Comparison of ENCODE assay signal across 29 cellular contexts in genomic region chr1:85208488-85208887, GRCh38. TPM values are rescaled to one million over a fixed set of nuclear protein-coding genes. Genes with fewer than 3 reads are reported as not detected.
DNase-seq lines count a peak whose midpoint lies in the region; ATAC-seq, FAIRE-seq and TF ChIP-seq lines count a peak whose summit lies in the region.
"Had no signal": no experiment of that assay in that cellular context is flagged by ENCODE, and none has a peak within 500 bp of the region (broad histone marks: within the 10 kb centered on the region; RNA-seq: fewer than 3 reads in every experiment).

No MANE protein-coding gene starts in this region.

- DNase-seq in MCF 10A (ENCODE audit: unreplicated experiment) (no peak), mammary epithelial cell (no peak), WTC11 (ENCODE audit: low spot score) (no peak), H1 (ENCODE audit: low read depth in 1 of 2, low spot score in 2 of 2) (no peak), caudate nucleus (lab: John Stamatoyannopoulos, UW) (no peak), hypothalamus (lab: John Stamatoyannopoulos, UW) (no peak), gastrocnemius medialis (no peak)
- DNase-seq: 8988T; ACHN; BE2C; C1 segment of cervical spinal cord; CD4-positive, alpha-beta memory T cell; CD4-positive, CD25-positive, alpha-beta regulatory T cell; CD8-positive, alpha-beta memory T cell; COR-L47; DMS 273 treated with DMSO at 0.1 percent for 48 hours; DMS153; DMS53; DMS79; DND-41; EL; GDM1 had no signal

- H3K56ac ChIP-seq in H1 (replicated peaks; ENCODE audit: insufficient read length, low read depth, low read length), result no peak overlapping the region

- H3K4me1 ChIP-seq in mammary epithelial cell (ENCODE audit: insufficient read depth, low read length) (peaks cover 7% of the 10 kb centered on the region), HEK293 (ENCODE audit: control insufficient read depth, insufficient read depth, low read length) (no peaks in the 10 kb centered on the region), H1 (replicated peaks in 1 of 4; ENCODE audit: control insufficient read depth in 3 of 4, insufficient read depth in 4 of 4, low read length in 3 of 4) (no peaks in the 10 kb centered on the region; a peak in 1 of 7 replicates), gastrocnemius medialis (no peaks in the 10 kb centered on the region)
- H3K4me1 ChIP-seq: BE2C, BLaER1 had no signal

- H3K4me2 ChIP-seq in mammary epithelial cell (ENCODE audit: insufficient read depth, low read depth, low read length) (no peak overlapping the region), H1 (ENCODE audit: insufficient read depth in 1 of 2, low read depth in 2 of 2, low read length in 2 of 2) (no peak overlapping the region)
- H3K4me2 ChIP-seq: BLaER1 had no signal

- no peak overlapping the region for H3K9ac ChIP-seq in mammary epithelial cell (ENCODE audit: insufficient read depth, low read length)
- H3K9ac ChIP-seq in H1 (replicated peaks in 1 of 4; ENCODE audit: extremely low read depth in 1 of 4, low read depth in 3 of 4, low read length in 3 of 4), result no peak overlapping the region
- H3K9ac ChIP-seq: BLaER1 had no signal

- H3K27me3 Mint-ChIP-seq in MCF 10A (ENCODE audit: insufficient read depth, unreplicated experiment) (no peaks in the 10 kb centered on the region), WTC11 (ENCODE audit: low read depth) (no peaks in the 10 kb centered on the region)

- no peaks in the 10 kb centered on the region for H3K79me1 ChIP-seq in H1 (ENCODE audit: low read depth, low read length)

- no peak overlapping the region for H2BK12ac ChIP-seq in H1 (ENCODE audit: low read depth, low read length)

- no peak overlapping the region for H2BK20ac ChIP-seq in H1 (ENCODE audit: low read length)

- no peak overlapping the region for H4K5ac ChIP-seq in H1 (ENCODE audit: insufficient read length, low read depth, low read length)

- BruUV-seq in MCF 10A (replicated peaks; lab: Mats Ljungman, UMichigan) (no TSS peak), mammary epithelial cell (replicated peaks; lab: Mats Ljungman, UMichigan) (no TSS peak)

- H2AFZ ChIP-seq in mammary epithelial cell (ENCODE audit: low read depth, low read length) (no peak overlapping the region), H1 (ENCODE audit: low read length) (no peak overlapping the region)

- no peak overlapping the region for H2AK5ac ChIP-seq in H1 (ENCODE audit: low read depth, low read length)

- H4K91ac ChIP-seq in H1 (replicated peaks; ENCODE audit: insufficient read length, low read length), result no peak overlapping the region

- 87% methylated on average over 2 of the region's 2 CpGs for WGBS in mammary epithelial cell (ENCODE audit: low coverage, missing lambda C conversion rate)
- 91% methylated on average over 2 of the region's 2 CpGs; no CpG with 5 or more reads in 1 of the 2 experiments for WGBS in H1 (ENCODE audit: extremely low coverage in 1 of 2, insufficient coverage in 1 of 2, insufficient read length in 1 of 2, insufficient replicate concordance in 2 of 2, low coverage in 1 of 2, low lambda C conversion rate in 2 of 2, missing lambda C conversion rate in 1 of 2), 2 experiments

- no peaks in the 10 kb centered on the region for H3K79me2 ChIP-seq in mammary epithelial cell (ENCODE audit: insufficient read depth, low read length)
- H3K79me2 ChIP-seq in H1 (ENCODE audit: control insufficient read depth in 1 of 2, insufficient read depth in 2 of 2, low read length in 2 of 2), result no peaks in the 10 kb centered on the region

- H3K27me3 ChIP-seq in mammary epithelial cell (ENCODE audit: insufficient read depth, low read length), result no peaks in the 10 kb centered on the region
- H3K27me3 ChIP-seq in H1 (replicated peaks in 1 of 4; ENCODE audit: control insufficient read depth in 3 of 4, extremely low read depth in 1 of 4, insufficient read depth in 3 of 4, low read length in 3 of 4), result no peaks in the 10 kb centered on the region
- H3K27me3 ChIP-seq in gastrocnemius medialis, result no peaks in the 10 kb centered on the region
- H3K27me3 ChIP-seq: BLaER1 had no signal

- FAIRE-seq in H1 (lab: Jason Lieb, UNC), result no peak
- FAIRE-seq: A204.1, GM12878, GM12892, GM18507 had no signal

- no peak for TF ChIP-seq RAD21 in H1 (IDR thresholded peaks at IDR 0.05 in 1 of 2, conservative IDR thresholded peaks at IDR 0.05 in 1 of 2; ENCODE audit: low read depth in 2 of 2, low read length in 2 of 2)

- H4K20me1 ChIP-seq in mammary epithelial cell (ENCODE audit: insufficient read depth, low read length) (no peaks in the 10 kb centered on the region), H1 (replicated peaks in 1 of 2; ENCODE audit: control insufficient read depth in 1 of 2, insufficient read depth in 2 of 2, low read length in 2 of 2) (no peaks in the 10 kb centered on the region)
- H4K20me1 ChIP-seq: BLaER1 had no signal

- H3K4me3 ChIP-seq in mammary epithelial cell (replicated peaks in 1 of 3; ENCODE audit: insufficient read depth in 1 of 3, low read depth in 2 of 3, low read length in 3 of 3) (no peak overlapping the region), HEK293 (ENCODE audit: low read depth, low read length) (no peak overlapping the region), H1 (ENCODE audit: extremely low read depth in 1 of 4, insufficient read depth in 2 of 4, low read depth in 3 of 4, low read length in 4 of 4) (no peak overlapping the region), gastrocnemius medialis (no peak overlapping the region)
- H3K4me3 ChIP-seq: BLaER1, GM12878 had no signal

- no peak overlapping the region for H2BK15ac ChIP-seq in H1 (ENCODE audit: low read length)

- H3K4ac ChIP-seq in H1 (replicated peaks; ENCODE audit: insufficient read length, low read depth, low read length), result no peak overlapping the region

- TF ChIP-seq CTCF in MCF 10A (IDR thresholded peaks at IDR 0.05; ENCODE audit: unreplicated experiment) (no peak), mammary epithelial cell (conservative IDR thresholded peaks at IDR 0.05 in 1 of 2, IDR thresholded peaks at IDR 0.05 in 1 of 2; ENCODE audit: extremely low read depth in 1 of 2, insufficient read depth in 1 of 2, low read depth in 1 of 2, low read length in 2 of 2) (no peak), HEK293 (tag by site-specific recombination; IDR thresholded peaks at IDR 0.05) (no peak), WTC11 (IDR thresholded peaks at IDR 0.05) (no peak), H1 (IDR thresholded peaks at IDR 0.05; ENCODE audit: control extremely low read depth in 1 of 3, insufficient read depth in 1 of 3, low read depth in 1 of 3, low read length in 3 of 3) (no peak), gastrocnemius medialis (IDR thresholded peaks at IDR 0.05 in 4 of 5, conservative IDR thresholded peaks at IDR 0.05 in 1 of 5) (no peak)

- no peaks in the 10 kb centered on the region for H3K36me3 Mint-ChIP-seq in MCF 10A (ENCODE audit: insufficient read depth, unreplicated experiment)
- H3K36me3 Mint-ChIP-seq in WTC11, result no peaks in the 10 kb centered on the region
- H3K36me3 Mint-ChIP-seq: CD14-positive monocyte; CD4-positive, alpha-beta memory T cell; CD4-positive, CD25-positive, alpha-beta regulatory T cell; CD8-positive, alpha-beta memory T cell had no signal

- H3K23me2 ChIP-seq in H1 (ENCODE audit: low read depth, low read length), result no peaks in the 10 kb centered on the region

- dilution Hi-C loops in mammary epithelial cell (cut with HindIII; ENCODE audit: low sequenced_read_pairs), result no loop called here

- H3K23ac ChIP-seq in H1 (ENCODE audit: insufficient read length), result no peak overlapping the region

- no peak overlapping the region for H2BK5ac ChIP-seq in H1 (ENCODE audit: low read depth, low read length)

- H3K27ac Mint-ChIP-seq in MCF 10A (ENCODE audit: low read depth, unreplicated experiment), result peak overlapping the region; percentile 76
- H3K27ac Mint-ChIP-seq in WTC11, result no peak overlapping the region
- H3K27ac Mint-ChIP-seq: CD14-positive monocyte; CD4-positive, alpha-beta memory T cell; CD4-positive, CD25-positive, alpha-beta regulatory T cell; CD8-positive, alpha-beta memory T cell had no signal

- H2BK120ac ChIP-seq in H1 (replicated peaks; ENCODE audit: low read depth, low read length), result no peak overlapping the region

- CTCF ChIA-PET in MCF 10A (lab: Yijun Ruan, JAX), result no interaction called here
- CTCF ChIA-PET in mammary epithelial cell (lab: Charles Lee; ENCODE audit: low non-redundant PET), result no interaction called here
- CTCF ChIA-PET in HEK293 (lab: Yijun Ruan, JAX), result interaction anchor here (0.6 kb wide), 1 partner anchor 50 kb away, joined by 4 read pairs; no protein-coding TSS in a partner anchor
- CTCF ChIA-PET in WTC11 (lab: Charles Lee), result no interaction called here
- CTCF ChIA-PET in H1 (lab: Charles Lee; ENCODE audit: partially characterized antibody), result no interaction called here

- H3K9me3 ChIP-seq in mammary epithelial cell (replicated peaks; ENCODE audit: insufficient read depth, low read length), result no peaks in the 10 kb centered on the region
- no peaks in the 10 kb centered on the region for H3K9me3 ChIP-seq in HEK293 (ENCODE audit: control insufficient read depth, insufficient read depth, low read depth, low read length)
- H3K9me3 ChIP-seq in H1 (ENCODE audit: insufficient read depth in 2 of 2, low read depth in 1 of 2, low read length in 1 of 2), result no peaks in the 10 kb centered on the region
- no peaks in the 10 kb centered on the region for H3K9me3 ChIP-seq in gastrocnemius medialis
- H3K9me3 ChIP-seq: BE2C, BLaER1 had no signal

- intact Hi-C loops in MCF 10A (cut with micrococcal nuclease), result no loop called here
- intact Hi-C loops in mammary epithelial cell (cut with micrococcal nuclease), result no loop called here
- intact Hi-C loops in gastrocnemius medialis (cut with DNase I; ENCODE audit: low total_unique reads), result no loop called here

- no peak overlapping the region for H3K4me3 Mint-ChIP-seq in MCF 10A (ENCODE audit: unreplicated experiment)
- no peak overlapping the region for H3K4me3 Mint-ChIP-seq in WTC11
- H3K4me3 Mint-ChIP-seq: CD14-positive monocyte; CD4-positive, alpha-beta memory T cell; CD4-positive, CD25-positive, alpha-beta regulatory T cell; CD8-positive, alpha-beta memory T cell had no signal

- ATAC-seq in WTC11 (no peak), gastrocnemius medialis (no peak)
- ATAC-seq: GM12878 had no signal

- H3K9me3 Mint-ChIP-seq in MCF 10A (ENCODE audit: unreplicated experiment) (no peaks in the 10 kb centered on the region), WTC11 (no peaks in the 10 kb centered on the region)
- H3K9me3 Mint-ChIP-seq: CD4-positive, alpha-beta memory T cell; CD8-positive, alpha-beta memory T cell had no signal

- no peak for TF ChIP-seq EP300 in H1 (IDR thresholded peaks at IDR 0.05; ENCODE audit: borderline replicate concordance in 1 of 2, low read depth in 2 of 2, low read length in 2 of 2)

- H3K18ac ChIP-seq in H1 (ENCODE audit: extremely low read depth, low read length), result no peak overlapping the region

- H4K8ac ChIP-seq in H1 (ENCODE audit: extremely low read depth, insufficient read depth, low read length), result no peak overlapping the region

- TF ChIP-seq POLR2A in H1 (IDR thresholded peaks at IDR 0.05; ENCODE audit: control extremely low read depth in 1 of 2, low read depth in 2 of 2, low read length in 2 of 2) (no peak), gastrocnemius medialis (IDR thresholded peaks at IDR 0.05) (no peak)

- H3K4me1 Mint-ChIP-seq in MCF 10A (ENCODE audit: insufficient read depth, unreplicated experiment), result peaks cover 8% of the 10 kb centered on the region
- H3K4me1 Mint-ChIP-seq in WTC11, result peaks cover 26% of the 10 kb centered on the region
- H3K4me1 Mint-ChIP-seq: CD4-positive, alpha-beta memory T cell; CD4-positive, CD25-positive, alpha-beta regulatory T cell; CD8-positive, alpha-beta memory T cell had no signal

- POLR2A ChIA-PET in MCF 10A (lab: Yijun Ruan, JAX) (interaction anchor here (0.6 kb wide), 1 partner anchor 13 kb away, joined by 9 read pairs; no protein-coding TSS in a partner anchor), HEK293 (lab: Yijun Ruan, JAX) (no interaction called here), WTC11 (lab: Charles Lee) (no interaction called here), H1 (lab: Charles Lee; ENCODE audit: partially characterized antibody) (no interaction called here)

- H3K36me3 ChIP-seq in mammary epithelial cell (ENCODE audit: insufficient read depth, low read length), result no peaks in the 10 kb centered on the region
- H3K36me3 ChIP-seq in HEK293 (ENCODE audit: control insufficient read depth in 2 of 2, insufficient read depth in 1 of 2, low read length in 2 of 2), result no peaks in the 10 kb centered on the region
- no peaks in the 10 kb centered on the region for H3K36me3 ChIP-seq in H1 (ENCODE audit: control insufficient read depth in 2 of 4, insufficient read depth in 4 of 4, low read length in 3 of 4)
- H3K36me3 ChIP-seq in gastrocnemius medialis, result no peaks in the 10 kb centered on the region
- H3K36me3 ChIP-seq: BE2C, BLaER1 had no signal

- H3K27ac ChIP-seq in mammary epithelial cell (ENCODE audit: insufficient read depth, low read depth, low read length) (no peak overlapping the region), HEK293 (ENCODE audit: extremely low read depth, low read depth, low read length) (no peak overlapping the region), H1 (ENCODE audit: low read depth, low read length) (no peak overlapping the region), caudate nucleus (ENCODE audit: low read depth, low read length) (no peak overlapping the region), gastrocnemius medialis (no peak overlapping the region)
- H3K27ac ChIP-seq: BLaER1 had no signal

- no peak overlapping the region for H3K14ac ChIP-seq in H1 (ENCODE audit: insufficient read length)

- in situ Hi-C loops in mammary epithelial cell (cut with MboI; ENCODE audit: low sequenced_read_pairs in 2 of 2), result no loop called here
- in situ Hi-C loops in gastrocnemius medialis (cut with MboI; ENCODE audit: low sequenced_read_pairs in 4 of 4), result no loop called here

RNA-seq across cellular contexts. Expression of gene SYDE2, which starts 7.7 kb away (rescaled TPM):
- total RNA-seq in MCF 10A (2022) (4.3 and 5.9 TPM in 2 replicates), mammary epithelial cell (10 to 100 TPM in 1 of 2 donors, 1 to 10 TPM in 1; 4.3 to 11.0 TPM), WTC11 (2021) (11.0 to 13.8 TPM (median 11.4 TPM) in 3 replicates), gastrocnemius medialis (1 to 10 TPM; 3.8 to 7.2 (median 4.9) TPM)
- polyA plus RNA-seq in mammary epithelial cell (1.4 TPM), H1 (2011; rRNA removed) (1.6 and 2.1 TPM in 2 replicates)
- polyA minus RNA-seq in mammary epithelial cell, result 6.9 TPM
- total RNA-seq in H1 (2021; fragmentation: NEBNext Ultra II Directional; extraction: Animal tissue kit (Norgen Biotek cat#: 25700)), result 12.7 and 14.6 TPM in 2 replicates
- 2.8 TPM for polyA plus RNA-seq in H1 (2011; cell fraction: cytosol; rRNA removed)
- 2.9 TPM for polyA plus RNA-seq in H1 (2011; cell fraction: nucleus; rRNA removed)
- 1.7 to 3.3 TPM (median 2.5 TPM) in 4 replicates for polyA plus RNA-seq in H1 (2012, experiment 1 of 2)
- 0.25 TPM for polyA plus RNA-seq in H1 (2012, experiment 2 of 2)
- 4.5 TPM for polyA plus RNA-seq in H1 (2013, experiment 1 of 2)
- polyA plus RNA-seq in H1 (2013, experiment 2 of 2), result 4.1 TPM
- polyA minus RNA-seq in H1 (2011; rRNA and poly(A)+ RNA removed), result 13.9 and 15.8 TPM in 2 replicates
- polyA minus RNA-seq in H1 (2011; cell fraction: cytosol; rRNA and poly(A)+ RNA removed), result 8.4 TPM
- 18.5 TPM for polyA minus RNA-seq in H1 (2011; cell fraction: nucleus; rRNA and poly(A)+ RNA removed)
- polyA plus RNA-seq: CD14-positive monocyte had no signal

RNA-seq across cellular contexts. Expression of gene C1orf52, which starts 51.0 kb away (rescaled TPM):
- 29.6 and 31.7 TPM in 2 replicates for total RNA-seq in MCF 10A (2022)
- 10 to 100 TPM; 13.7 to 25.7 TPM for total RNA-seq in mammary epithelial cell
- 15.1 TPM for polyA plus RNA-seq in mammary epithelial cell
- polyA minus RNA-seq in mammary epithelial cell, result 4.8 TPM
- total RNA-seq in WTC11 (2021), result 35.8 to 44.5 TPM (median 40.2 TPM) in 3 replicates
- total RNA-seq in H1 (2021; fragmentation: NEBNext Ultra II Directional; extraction: Animal tissue kit (Norgen Biotek cat#: 25700)), result 39.1 and 39.3 TPM in 2 replicates
- 29.2 and 46.9 TPM in 2 replicates for polyA plus RNA-seq in H1 (2011; rRNA removed)
- 41.8 TPM for polyA plus RNA-seq in H1 (2011; cell fraction: cytosol; rRNA removed)
- polyA plus RNA-seq in H1 (2011; cell fraction: nucleus; rRNA removed), result 75.0 TPM
- 31.4 to 42.3 TPM (median 37.7 TPM) in 4 replicates for polyA plus RNA-seq in H1 (2012, experiment 1 of 2)
- polyA plus RNA-seq in H1 (2012, experiment 2 of 2), result 7.8 TPM
- 31.6 TPM for polyA plus RNA-seq in H1 (2013, experiment 1 of 2)
- 33.4 TPM for polyA plus RNA-seq in H1 (2013, experiment 2 of 2)
- polyA minus RNA-seq in H1 (2011; rRNA and poly(A)+ RNA removed), result 20.1 and 22.6 TPM in 2 replicates
- 23.6 TPM for polyA minus RNA-seq in H1 (2011; cell fraction: cytosol; rRNA and poly(A)+ RNA removed)
- polyA minus RNA-seq in H1 (2011; cell fraction: nucleus; rRNA and poly(A)+ RNA removed), result 32.0 TPM
- 10 to 100 TPM; 11.1 to 20.8 (median 16.5) TPM for total RNA-seq in gastrocnemius medialis
